11 cellular contexts compared by ENCODE assay signal in the genomic region with DNA sequence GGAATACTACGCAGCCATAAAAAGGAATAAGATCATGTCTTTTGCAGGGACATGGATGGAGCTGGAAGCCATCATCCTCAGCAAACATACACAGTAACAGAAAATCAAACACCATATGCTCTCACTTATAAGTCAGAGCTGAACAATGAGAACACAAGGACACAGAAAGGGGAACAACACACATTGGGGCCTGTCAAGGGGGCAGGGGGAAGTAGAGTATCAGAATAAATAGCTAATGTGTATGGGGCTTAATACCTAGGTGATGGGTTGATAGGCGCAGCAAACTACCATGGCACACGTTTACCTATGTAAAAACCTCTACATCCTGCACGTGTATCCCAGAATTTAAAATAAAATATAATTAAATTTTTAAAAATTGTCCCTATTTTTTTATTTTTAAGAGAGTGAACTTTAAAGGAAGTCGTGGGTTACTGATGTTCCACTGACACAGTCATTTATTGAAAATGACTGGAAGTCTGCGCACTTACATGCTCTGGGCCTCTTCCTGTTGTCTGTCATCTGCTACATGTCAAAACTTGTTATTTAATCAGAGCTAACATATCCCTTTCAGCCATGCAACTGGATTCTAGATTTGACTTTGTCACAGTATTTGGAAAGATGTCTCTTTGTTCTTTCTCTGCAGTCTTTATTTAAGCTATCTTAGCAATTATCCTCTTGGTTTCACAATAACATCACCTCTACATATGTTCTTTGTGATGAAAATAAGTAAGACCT.
A peak's percentile ranks its signal among the peaks of the same experiment; 100 is the strongest.
DNase-seq lines count a peak whose midpoint lies in the region; ATAC-seq and TF ChIP-seq lines count a peak whose summit lies in the region.
"Had no signal": no experiment of that assay in that cellular context is flagged by ENCODE, and none has a peak within 500 bp of the region (broad histone marks: within the 10 kb centered on the region; RNA-seq: fewer than 3 reads in every experiment).

No MANE protein-coding gene starts in this region.

- H3K4me1 Mint-ChIP-seq in stimulated activated naive CD8-positive, alpha-beta T cell treated with anti-CD3 and anti-CD28 coated beads, Interleukin-15, amount 100 ng/mL, for 72 hours: no peaks in the 10 kb centered on the region
- H3K4me1 Mint-ChIP-seq: activated naive CD8-positive, alpha-beta T cell treated with anti-CD3 and anti-CD28 coated beads, Interleukin-2, amount 10 ng/mL, durations not matched to agents 7 days and 5 days had no signal

- H3K27me3 Mint-ChIP-seq in stimulated activated naive CD8-positive, alpha-beta T cell treated with anti-CD3 and anti-CD28 coated beads, Interleukin-15, amount 100 ng/mL, for 72 hours: no peaks in the 10 kb centered on the region
- H3K27me3 Mint-ChIP-seq: activated naive CD8-positive, alpha-beta T cell treated with anti-CD3 and anti-CD28 coated beads, Interleukin-2, amount 10 ng/mL, durations not matched to agents 7 days and 5 days had no signal

- no peak overlapping the region for H3K4me2 ChIP-seq in PC-9
- no peak overlapping the region for H3K4me2 ChIP-seq in MM.1S (ENCODE audit: low read depth, low read length)

- H4K20me1 ChIP-seq in PC-9 (ENCODE audit: insufficient read depth) (no peaks in the 10 kb centered on the region), MM.1S (ENCODE audit: insufficient read depth, low read length) (no peaks in the 10 kb centered on the region)

- H3K9me3 Mint-ChIP-seq in stimulated activated naive CD8-positive, alpha-beta T cell treated with anti-CD3 and anti-CD28 coated beads, Interleukin-15, amount 100 ng/mL, for 72 hours: peaks cover 0 to 16% of the 10 kb centered on the region in 2 donors

- intact Hi-C loops in vagina (cut with DNase I): no loop called here
- intact Hi-C loops in Right ventricle myocardium inferior (cut with DNase I): no loop called here
- intact Hi-C loops in PC-9 (cut with micrococcal nuclease; ENCODE audit: unreplicated experiment): no loop called here

- H3K4me3 Mint-ChIP-seq in stimulated activated naive CD8-positive, alpha-beta T cell treated with anti-CD3 and anti-CD28 coated beads, Interleukin-15, amount 100 ng/mL, for 72 hours: no peak overlapping the region
- H3K4me3 Mint-ChIP-seq: activated naive CD8-positive, alpha-beta T cell treated with anti-CD3 and anti-CD28 coated beads, Interleukin-2, amount 10 ng/mL, durations not matched to agents 7 days and 5 days had no signal

- no peak for TF ChIP-seq POLR2A in vagina (IDR thresholded peaks at IDR 0.05)

- H3K27ac ChIP-seq in vagina (no peak overlapping the region), PC-9 (no peak overlapping the region), MM.1S (ENCODE audit: low read length) (no peak overlapping the region)
- H3K27ac ChIP-seq: lower lobe of right lung, pancreas had no signal

- no peak overlapping the region for H2AFZ ChIP-seq in PC-9
- H2AFZ ChIP-seq in MM.1S (ENCODE audit: low read length): no peak overlapping the region

- no peak overlapping the region for H3K4me3 ChIP-seq in vagina
- no peak overlapping the region for H3K4me3 ChIP-seq in PC-9
- no peak overlapping the region for H3K4me3 ChIP-seq in MM.1S (ENCODE audit: low read length)
- H3K4me3 ChIP-seq: lower lobe of right lung, pancreas had no signal

- POLR2A ChIA-PET in PC-9 (lab: Charles Lee; ENCODE audit: unreplicated experiment): interaction anchor here (0.7 kb wide), 1 partner anchor 785 kb away, joined by 3 read pairs; no protein-coding TSS in a partner anchor

- H3K27me3 ChIP-seq in vagina (no peaks in the 10 kb centered on the region), PC-9 (ENCODE audit: insufficient read depth, low read depth) (no peaks in the 10 kb centered on the region), MM.1S (replicated peaks; ENCODE audit: insufficient read depth, low read length) (no peaks in the 10 kb centered on the region)
- H3K27me3 ChIP-seq: pancreas had no signal

- H3K9me2 ChIP-seq in PC-9 (ENCODE audit: insufficient read depth): no peaks in the 10 kb centered on the region
- no peaks in the 10 kb centered on the region for H3K9me2 ChIP-seq in MM.1S (replicated peaks; ENCODE audit: insufficient read depth, low read length)

- TF ChIP-seq CTCF in vagina (IDR thresholded peaks at IDR 0.05) (no peak), PC-9 (conservative IDR thresholded peaks at IDR 0.05) (no peak), MM.1S (IDR thresholded peaks at IDR 0.05; ENCODE audit: low read length) (no peak)

- DNase-seq in stimulated activated naive CD8-positive, alpha-beta T cell treated with anti-CD3 and anti-CD28 coated beads, Interleukin-15, amount 100 ng/mL, for 72 hours: no peak
- no peak for DNase-seq in stimulated activated naive CD8-positive, alpha-beta T cell treated with anti-CD3 and anti-CD28 coated beads, Interleukin-15, Interleukin-2, amounts not matched to agents 100 U/mL and 50 U/mL, for 24 hours
- DNase-seq in NCI-H748 treated with DMSO at 0.1 percent for 48 hours (lab: John Stamatoyannopoulos, UW): peak; percentile 8
- no peak for DNase-seq in vagina (ENCODE audit: extremely low spot score in 2 of 2)
- no peak for DNase-seq in Right ventricle myocardium inferior (ENCODE audit: missing footprints)
- DNase-seq in PC-9: no peak
- no peak for DNase-seq in MM.1S
- DNase-seq: activated naive CD8-positive, alpha-beta T cell treated with anti-CD3 and anti-CD28 coated beads, Interleukin-2, amount 10 ng/mL, durations not matched to agents 7 days and 5 days; lower lobe of right lung had no signal

- CTCF ChIA-PET in PC-9 (lab: Charles Lee): no interaction called here

- H3K79me2 ChIP-seq in PC-9 (ENCODE audit: low read depth): no peaks in the 10 kb centered on the region
- H3K79me2 ChIP-seq in MM.1S (ENCODE audit: low read length): no peaks in the 10 kb centered on the region

- ATAC-seq in stimulated activated naive CD8-positive, alpha-beta T cell treated with anti-CD3 and anti-CD28 coated beads, Interleukin-15, amount 100 ng/mL, for 72 hours: peak; percentile 64
- ATAC-seq in stimulated activated naive CD8-positive, alpha-beta T cell treated with anti-CD3 and anti-CD28 coated beads, Interleukin-15, Interleukin-2, amounts not matched to agents 100 U/mL and 50 U/mL, for 24 hours: no peak
- ATAC-seq in HG02973 (IDR thresholded peaks at IDR 0.05; ENCODE audit: unreplicated experiment) (peak; percentile 82), Right ventricle myocardium inferior (no peak)

- H3K9me3 ChIP-seq in vagina: no peaks in the 10 kb centered on the region
- H3K9me3 ChIP-seq in PC-9 (ENCODE audit: insufficient read depth, low read depth): no peaks in the 10 kb centered on the region; the same call in 1 of the 2 replicates
- no peaks in the 10 kb centered on the region for H3K9me3 ChIP-seq in MM.1S (replicated peaks; ENCODE audit: insufficient read depth, low read length)
- H3K9me3 ChIP-seq: lower lobe of right lung, pancreas had no signal

- no TSS peak for BruUV-seq in PC-9 (replicated peaks; lab: Mats Ljungman, UMichigan)

- no peak overlapping the region for H3K9ac ChIP-seq in MM.1S (ENCODE audit: low read length)

- no peaks in the 10 kb centered on the region for H3K36me3 ChIP-seq in vagina
- H3K36me3 ChIP-seq in PC-9 (ENCODE audit: low read depth): no peaks in the 10 kb centered on the region
- H3K36me3 ChIP-seq in MM.1S (replicated peaks; ENCODE audit: insufficient read depth, low read length): no peaks in the 10 kb centered on the region
- H3K36me3 ChIP-seq: lower lobe of right lung, pancreas had no signal

- H3F3A ChIP-seq in PC-9 (ENCODE audit: insufficient read depth, low read depth) (no peaks in the 10 kb centered on the region), MM.1S (ENCODE audit: insufficient read depth, low read length) (no peaks in the 10 kb centered on the region)

- H3K4me1 ChIP-seq in vagina: peaks cover 22% of the 10 kb centered on the region
- H3K4me1 ChIP-seq in PC-9 (replicated peaks; ENCODE audit: insufficient read depth): no peaks in the 10 kb centered on the region
- no peaks in the 10 kb centered on the region for H3K4me1 ChIP-seq in MM.1S (ENCODE audit: low read length)
- H3K4me1 ChIP-seq: lower lobe of right lung, pancreas had no signal

- no peak overlapping the region for H3K27ac Mint-ChIP-seq in stimulated activated naive CD8-positive, alpha-beta T cell treated with anti-CD3 and anti-CD28 coated beads, Interleukin-15, amount 100 ng/mL, for 72 hours
- H3K27ac Mint-ChIP-seq: activated naive CD8-positive, alpha-beta T cell treated with anti-CD3 and anti-CD28 coated beads, Interleukin-2, amount 10 ng/mL, durations not matched to agents 7 days and 5 days had no signal

Comparison
In these comparisons a context has a peak if more than half of its experiments do, and no peak if none do; other contexts are left out.
1. ATAC-seq: peak in stimulated activated naive CD8-positive, alpha-beta T cell treated with anti-CD3 and anti-CD28 coated beads, Interleukin-15, amount 100 ng/mL, for 72 hours (single experiment) and HG02973 (single experiment); none in stimulated activated naive CD8-positive, alpha-beta T cell treated with anti-CD3 and anti-CD28 coated beads, Interleukin-15, Interleukin-2, amounts not matched to agents 100 U/mL and 50 U/mL, for 24 hours (single experiment) and Right ventricle myocardium inferior (single experiment).